In the genomic region with DNA sequence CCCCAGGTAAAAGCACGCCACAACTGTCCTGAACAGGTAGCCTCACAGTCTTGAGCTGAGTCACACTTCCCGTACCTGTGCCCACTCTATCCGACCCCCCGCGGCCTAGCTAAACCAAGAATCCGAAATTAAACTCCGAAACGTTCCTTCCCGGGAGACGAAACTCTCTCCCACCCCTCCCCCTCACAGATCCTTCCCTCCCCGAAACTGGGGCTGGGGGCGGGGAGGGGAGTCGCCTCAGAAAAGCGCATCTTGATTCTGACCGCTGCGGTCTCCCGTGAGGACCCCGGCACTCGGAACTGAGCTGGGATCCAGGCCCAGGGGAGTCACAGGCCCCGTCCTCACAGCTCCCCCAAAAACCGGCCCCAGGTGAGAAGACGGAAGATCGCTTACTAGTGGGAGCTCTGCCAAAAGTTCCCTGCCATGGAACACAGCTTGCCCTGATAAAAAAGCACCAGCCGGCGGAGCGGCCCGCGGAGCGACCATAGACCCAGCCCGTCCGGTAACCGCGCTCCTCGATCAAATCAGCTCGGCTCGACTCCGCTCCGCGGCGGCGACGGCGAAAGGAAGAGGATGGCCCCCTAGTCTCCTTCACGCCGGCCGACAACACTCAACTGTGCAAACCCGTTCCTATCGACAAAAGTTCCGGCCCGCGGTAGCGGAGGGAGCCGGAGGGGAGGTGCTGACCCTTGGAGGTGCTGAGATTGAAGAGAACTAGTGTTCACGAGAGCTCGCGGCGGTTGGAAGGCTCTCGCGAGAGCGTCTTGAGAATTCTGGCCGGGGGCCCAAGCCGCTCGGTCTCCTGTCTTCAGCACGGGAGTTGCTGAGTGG, we compare ENCODE assay signal across 8 cellular contexts.
DNase-seq lines count a peak whose midpoint lies in the region; ATAC-seq and TF ChIP-seq lines count a peak whose summit lies in the region.

A gene with protein sequence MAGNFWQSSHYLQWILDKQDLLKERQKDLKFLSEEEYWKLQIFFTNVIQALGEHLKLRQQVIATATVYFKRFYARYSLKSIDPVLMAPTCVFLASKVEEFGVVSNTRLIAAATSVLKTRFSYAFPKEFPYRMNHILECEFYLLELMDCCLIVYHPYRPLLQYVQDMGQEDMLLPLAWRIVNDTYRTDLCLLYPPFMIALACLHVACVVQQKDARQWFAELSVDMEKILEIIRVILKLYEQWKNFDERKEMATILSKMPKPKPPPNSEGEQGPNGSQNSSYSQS (minus strand): TSS at position 558 of the 831 bp plus-strand sequence. CDS start 133 bp downstream, at position 425.

- peak within 1 kb of the TSS; percentile 89 for H3K4me3 ChIP-seq in LNCaP clone FGC (ENCODE audit: low read depth, low read length)

- H3K9me3 Mint-ChIP-seq in nephron progenitor cell, result peaks cover 15% of the 10 kb centered on the region
- H3K9me3 Mint-ChIP-seq in stimulated activated naive CD8-positive, alpha-beta T cell treated with anti-CD3 and anti-CD28 coated beads, Interleukin-15, amount 100 ng/mL, for 72 hours, result no peaks in the 10 kb centered on the region

- ATAC-seq in stimulated activated naive CD8-positive, alpha-beta T cell treated with anti-CD3 and anti-CD28 coated beads, Interleukin-15, amount 100 ng/mL, for 72 hours, result peak; percentile 99

- H3K4me3 Mint-ChIP-seq in nephron progenitor cell, result peak within 1 kb of the TSS; percentile 99
- H3K4me3 Mint-ChIP-seq in stimulated activated naive CD8-positive, alpha-beta T cell treated with anti-CD3 and anti-CD28 coated beads, Interleukin-15, amount 100 ng/mL, for 72 hours, result peak within 1 kb of the TSS; percentile 97 to 99

- H3K4me1 Mint-ChIP-seq in nephron progenitor cell, result peaks cover 23% of the 10 kb centered on the region
- H3K4me1 Mint-ChIP-seq in stimulated activated naive CD8-positive, alpha-beta T cell treated with anti-CD3 and anti-CD28 coated beads, Interleukin-15, amount 100 ng/mL, for 72 hours, result peaks cover 25% of the 10 kb centered on the region

- peaks cover 32% of the 10 kb centered on the region for H3K36me3 Mint-ChIP-seq in nephron progenitor cell (ENCODE audit: low read depth)

- peak; percentile 96 for DNase-seq in EH (ENCODE audit: low read depth)
- peak; percentile 84 for DNase-seq in GOT3 (lab: John Stamatoyannopoulos, UW)
- peak; percentile 94 for DNase-seq in LNCaP clone FGC (ENCODE audit: low read depth)
- DNase-seq in SHP77 (lab: John Stamatoyannopoulos, UW), result peak; percentile 92 to 94
- peak; percentile 95 for DNase-seq in activated effector memory CD4-positive, alpha-beta T cell treated with anti-CD3 and anti-CD28 coated beads, Interleukin-2, amount 50 U/mL, for 16 hours
- DNase-seq in fibroblast of the conjunctiva (ENCODE audit: low read depth), result peak; percentile 92
- peak; percentile 88 for DNase-seq in nephron progenitor cell
- DNase-seq in stimulated activated naive CD8-positive, alpha-beta T cell treated with anti-CD3 and anti-CD28 coated beads, Interleukin-15, amount 100 ng/mL, for 72 hours, result peak; percentile 92 to 95

- H3K27ac Mint-ChIP-seq in nephron progenitor cell, result peak within 1 kb of the TSS; percentile 99
- H3K27ac Mint-ChIP-seq in stimulated activated naive CD8-positive, alpha-beta T cell treated with anti-CD3 and anti-CD28 coated beads, Interleukin-15, amount 100 ng/mL, for 72 hours, result peak within 1 kb of the TSS; percentile 99

- TF ChIP-seq CTCF in LNCaP clone FGC (IDR thresholded peaks at IDR 0.05; ENCODE audit: control insufficient read depth, extremely low read depth, insufficient read depth), result no peak
- TF ChIP-seq CTCF in nephron progenitor cell (IDR thresholded peaks at IDR 0.05), result no peak

- peaks cover 17% of the 10 kb centered on the region for H3K27me3 Mint-ChIP-seq in nephron progenitor cell (ENCODE audit: low read depth, poor library complexity)
- no peaks in the 10 kb centered on the region for H3K27me3 Mint-ChIP-seq in stimulated activated naive CD8-positive, alpha-beta T cell treated with anti-CD3 and anti-CD28 coated beads, Interleukin-15, amount 100 ng/mL, for 72 hours

Comparison
In these comparisons a context has a peak if more than half of its experiments do, and no peak if none do; other contexts are left out.
1. Peak in every context shown above with its lines: DNase-seq, ATAC-seq and H3K4me3 ChIP-seq.